In genomic region chr1:179630719-179631118, GRCh38 we compare ENCODE assay signal across 8 cellular contexts. TPM values are rescaled to one million over a fixed set of nuclear protein-coding genes. Genes with fewer than 3 reads are reported as not detected.
"Had no signal": no experiment of that assay in that cellular context is flagged by ENCODE, and none has a peak within 500 bp of the region (broad histone marks: within the 10 kb centered on the region; RNA-seq: fewer than 3 reads in every experiment).

No MANE protein-coding gene starts in this region.

- H3K4me3 ChIP-seq: GM12878 had no signal

- FAIRE-seq: G401.6, GM12878, GM12891, GM12892, GM18507 had no signal

- ATAC-seq: GM12878 had no signal

- DNase-seq: GDM1, GF-D8 had no signal

RNA-seq across cellular contexts. Expression of gene TDRD5, which starts 39.1 kb away (rescaled TPM):
- total RNA-seq: G401, GM12878 had no signal

RNA-seq across cellular contexts. Expression of gene NPHS2, which starts 55.0 kb away (rescaled TPM):
- total RNA-seq: G401, GM12878 had no signal
- polyA plus RNA-seq: GM12878 had no signal
